In the genomic region with DNA sequence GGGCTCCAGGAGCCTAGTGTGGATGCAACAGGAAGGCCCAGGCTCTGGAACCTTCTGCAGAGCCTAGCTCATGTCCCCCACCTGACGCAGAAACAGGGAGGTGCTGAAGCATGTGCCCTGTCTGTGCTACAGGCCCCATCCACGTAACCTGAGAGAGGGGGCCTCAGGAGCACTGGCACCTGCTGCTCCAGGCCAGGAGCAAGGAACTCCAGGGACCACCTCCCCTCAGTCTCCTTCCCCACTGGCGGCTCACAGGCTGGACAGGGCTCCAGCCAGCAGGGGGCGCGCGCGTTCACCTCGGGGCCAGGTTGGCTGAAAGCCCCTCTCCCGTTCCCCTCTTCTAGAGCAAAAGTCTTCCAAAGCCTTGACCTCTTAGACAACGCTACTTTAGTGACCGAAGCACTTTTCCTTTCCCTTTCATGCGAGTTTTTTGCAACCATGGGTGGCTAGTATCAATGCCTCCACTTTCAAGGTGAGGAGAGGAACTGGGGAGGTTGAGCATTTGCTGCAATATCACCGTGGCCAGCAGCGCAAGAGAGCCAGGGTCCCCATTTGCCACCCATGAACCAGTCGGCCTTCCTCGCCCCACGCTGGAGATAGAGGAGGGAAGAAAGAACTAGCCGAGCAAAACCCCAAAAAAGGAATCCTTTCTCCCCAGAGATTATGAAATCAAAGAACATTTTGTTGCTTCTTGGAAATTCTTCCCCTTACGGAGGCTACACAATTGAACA, we compare ENCODE assay signal across 8 cellular contexts. TPM values are rescaled to one million over a fixed set of nuclear protein-coding genes. Genes with fewer than 3 reads are reported as not detected.
A peak's percentile ranks its signal among the peaks of the same experiment; 100 is the strongest.
DNase-seq lines count a peak whose midpoint lies in the region; ATAC-seq and TF ChIP-seq lines count a peak whose summit lies in the region.

No MANE protein-coding gene starts in this region.

- H3K27ac ChIP-seq in cardiac muscle cell (no peak overlapping the region), upper lobe of right lung (peak overlapping the region; percentile 87)

- H3K27me3 ChIP-seq in cardiac muscle cell (peaks cover 28% of the 10 kb centered on the region), upper lobe of right lung (no peaks in the 10 kb centered on the region)

- H3K4me3 Mint-ChIP-seq in activated naive CD4-positive, alpha-beta T cell treated with anti-CD3 and anti-CD28 coated beads, Interleukin-2, amount 50 U/mL, for 24 hours = peak overlapping the region; percentile 85

- peaks cover 14% of the 10 kb centered on the region for H3K27me3 Mint-ChIP-seq in activated naive CD4-positive, alpha-beta T cell treated with anti-CD3 and anti-CD28 coated beads, Interleukin-2, amount 50 U/mL, for 24 hours

- intact Hi-C loops in upper lobe of right lung (cut with DNase I) = no loop called here

- in situ Hi-C loops in SK-MEL-5 (cut with HindIII; ENCODE audit: low pct_unique_long_range_greater_than_20kb, low sequenced_read_pairs) = no loop called here

- H3K4me1 ChIP-seq in cardiac muscle cell (ENCODE audit: low read depth) = no peaks in the 10 kb centered on the region
- peaks cover 27% of the 10 kb centered on the region for H3K4me1 ChIP-seq in upper lobe of right lung

- no peak overlapping the region for H3K27ac Mint-ChIP-seq in activated naive CD4-positive, alpha-beta T cell treated with anti-CD3 and anti-CD28 coated beads, Interleukin-2, amount 50 U/mL, for 24 hours

- DNase-seq in DMS53 (lab: John Stamatoyannopoulos, UW) (peak; percentile 80), SK-MEL-5 (ENCODE audit: low read depth, low spot score) (peak; percentile 59), cardiac muscle cell (ENCODE audit: low read depth in 1 of 2, low spot score in 1 of 2) (peak; percentile 78 to 79), pons (ENCODE audit: low spot score) (peak; percentile 41), upper lobe of right lung (peak; percentile 90)

- peak; percentile 45 for ATAC-seq in HG02678 (IDR thresholded peaks at IDR 0.05; ENCODE audit: unreplicated experiment)
- peak; percentile 80 for ATAC-seq in upper lobe of right lung
- no peak for ATAC-seq in GM18870 (IDR thresholded peaks at IDR 0.05; ENCODE audit: unreplicated experiment)

- H3K36me3 ChIP-seq in cardiac muscle cell (no peaks in the 10 kb centered on the region), upper lobe of right lung (peaks cover 14% of the 10 kb centered on the region)

- H3K9me3 ChIP-seq in cardiac muscle cell (ENCODE audit: low read depth) = no peaks in the 10 kb centered on the region
- no peaks in the 10 kb centered on the region for H3K9me3 ChIP-seq in upper lobe of right lung

- TF ChIP-seq CTCF in cardiac muscle cell (IDR thresholded peaks at IDR 0.05; ENCODE audit: low read depth, low read length) = peak; percentile 97
- TF ChIP-seq CTCF in upper lobe of right lung (IDR thresholded peaks at IDR 0.05) = peak; percentile 99

- H3K4me3 ChIP-seq in cardiac muscle cell = peak overlapping the region; percentile 42
- peak overlapping the region; percentile 80 for H3K4me3 ChIP-seq in upper lobe of right lung

- peaks cover 7% of the 10 kb centered on the region for H3K4me1 Mint-ChIP-seq in activated naive CD4-positive, alpha-beta T cell treated with anti-CD3 and anti-CD28 coated beads, Interleukin-2, amount 50 U/mL, for 24 hours

- H3K9me3 Mint-ChIP-seq in activated naive CD4-positive, alpha-beta T cell treated with anti-CD3 and anti-CD28 coated beads, Interleukin-2, amount 50 U/mL, for 24 hours = no peaks in the 10 kb centered on the region

- H3K36me3 Mint-ChIP-seq in activated naive CD4-positive, alpha-beta T cell treated with anti-CD3 and anti-CD28 coated beads, Interleukin-2, amount 50 U/mL, for 24 hours = no peaks in the 10 kb centered on the region

RNA-seq across cellular contexts. Expression of gene GPR157, which starts 52.4 kb away (rescaled TPM):
- 5.4 and 6.9 TPM in 2 replicates for total RNA-seq in SK-MEL-5 (2014; rRNA removed; shearing (Covaris generic))
- 4.8 and 8.1 TPM in 2 replicates for polyA plus RNA-seq in SK-MEL-5 (2015; cell fraction: cytosol; rRNA removed)
- 11.2 and 14.7 TPM in 2 replicates for polyA plus RNA-seq in SK-MEL-5 (2015; cell fraction: nucleus; rRNA removed)
- total RNA-seq in cardiac muscle cell (13.6 and 17.4 TPM in 2 replicates), upper lobe of right lung (19.0 TPM)
- polyA plus RNA-seq in cardiac muscle cell = 10.2 and 20.1 TPM in 2 replicates

RNA-seq across cellular contexts. Expression of gene H6PD, which starts 53.2 kb away (rescaled TPM):
- total RNA-seq in SK-MEL-5 (2014; rRNA removed; shearing (Covaris generic)) = 9.8 and 10.4 TPM in 2 replicates
- 25.9 and 31.3 TPM in 2 replicates for polyA plus RNA-seq in SK-MEL-5 (2015; cell fraction: cytosol; rRNA removed)
- polyA plus RNA-seq in SK-MEL-5 (2015; cell fraction: nucleus; rRNA removed) = 24.6 and 27.5 TPM in 2 replicates
- total RNA-seq in cardiac muscle cell (29.8 and 41.4 TPM in 2 replicates), upper lobe of right lung (43.7 TPM)
- polyA plus RNA-seq in cardiac muscle cell = 13.7 and 20.1 TPM in 2 replicates
